In the genomic region with DNA sequence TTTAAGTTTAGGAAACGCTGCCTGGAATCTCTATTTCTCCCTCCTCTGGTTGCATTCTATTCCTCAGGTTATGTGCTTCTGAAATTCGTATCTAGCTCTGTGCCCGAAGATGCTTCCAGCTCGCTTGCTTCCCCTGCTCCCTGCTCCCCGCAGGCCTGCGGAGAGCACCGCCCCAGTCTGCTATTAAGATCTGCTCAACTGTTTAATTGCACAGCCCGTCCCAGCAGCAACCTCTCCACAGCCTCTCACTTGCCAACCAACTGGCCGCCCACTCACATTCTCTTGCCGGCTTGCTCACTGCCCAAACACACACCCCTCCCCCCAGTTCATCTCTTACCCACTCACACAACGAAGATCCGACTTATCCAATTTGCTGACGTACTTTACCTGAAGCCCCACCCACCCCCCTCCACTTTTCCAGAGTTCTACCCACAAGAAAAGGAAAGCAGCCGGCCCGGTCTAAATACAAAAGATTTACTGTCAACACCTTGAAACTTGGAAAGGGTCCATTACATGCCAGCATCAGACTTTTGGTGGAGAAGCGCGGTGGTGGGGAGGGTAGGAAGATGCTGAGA, we compare ENCODE assay signal across 1 cellular context.
TF ChIP-seq lines count a peak whose summit lies in the region.

No MANE protein-coding gene starts in this region.

TF ChIP-seq in SK-N-SH treated with all-trans-retinoic acid at 6 μM for 48 hours, 23 proteins besides CTCF, POLR2A, EP300 and RAD21 (continued from another document):
- TF ChIP-seq ISL1 (CRISPR knock-in tag; IDR thresholded peaks at IDR 0.05) (peak; percentile 50; the same call in 1 of the 2 replicates), ZFP30 (CRISPR knock-in tag; IDR thresholded peaks at IDR 0.05) (no peak), GLIS3 (CRISPR knock-in tag; IDR thresholded peaks at IDR 0.05) (no peak), ZFP3 (CRISPR knock-in tag; IDR thresholded peaks at IDR 0.05) (no peak), ZC3H10 (CRISPR knock-in tag; IDR thresholded peaks at IDR 0.05) (peak; percentile 19; the same call in 1 of the 2 replicates)
TF ChIP-seq in SK-N-SH treated with all-trans-retinoic acid at 6 μM for 48 hours: peak in this region for 6.
